ENCODE assay signal across 18 cellular contexts in the genomic region with DNA sequence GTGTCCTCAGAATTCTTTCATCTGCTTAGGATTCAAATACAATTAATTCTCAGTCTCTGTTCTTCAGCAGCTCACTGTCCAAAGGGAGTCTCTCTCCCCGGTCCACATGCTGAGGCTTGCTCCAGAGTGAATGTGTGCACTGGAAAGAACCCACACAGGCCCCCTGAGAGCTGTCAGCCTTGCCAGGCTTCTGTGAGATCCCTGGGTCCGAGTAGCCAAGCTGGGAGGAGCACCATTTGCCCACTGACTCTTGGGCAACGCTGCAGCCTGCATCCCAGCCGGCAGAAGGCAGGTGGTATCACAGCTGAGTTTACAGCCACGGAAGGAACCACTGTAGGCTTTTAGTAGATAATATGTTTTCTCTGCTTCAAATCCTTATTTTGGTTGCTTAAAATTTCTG.
"Had no signal": no experiment of that assay in that cellular context is flagged by ENCODE, and none has a peak within 500 bp of the region (broad histone marks: within the 10 kb centered on the region; RNA-seq: fewer than 3 reads in every experiment).

No MANE protein-coding gene starts in this region.

- DNase-seq: Karpas-422, KG1, MG63, NCI-H1092, NCI-H1105 treated with DMSO at 0.1 percent for 48 hours, NCI-H1417 treated with DMSO at 0.1 percent for 48 hours, NCI-H146, NCI-H187 treated with DMSO at 0.1 percent for 48 hours, NCI-H2029 treated with DMSO at 0.1 percent for 48 hours, NCI-H2171 treated with DMSO at 0.1 percent for 48 hours, NCI-H345, NCI-H524, NCI-H69, NCI-H774, PC-3 had no signal

- H3K4me3 ChIP-seq: MG63 had no signal

- ATAC-seq: Panc1, PC-3, SK-N-SH treated with all-trans-retinoic acid at 6 μM for 48 hours had no signal

- H3K9me3 ChIP-seq: MG63 had no signal

- H3K27me3 ChIP-seq: MG63 had no signal

- H3K36me3 ChIP-seq: MG63 had no signal

- H3K27ac ChIP-seq: RWPE1 had no signal
